In the genomic region with DNA sequence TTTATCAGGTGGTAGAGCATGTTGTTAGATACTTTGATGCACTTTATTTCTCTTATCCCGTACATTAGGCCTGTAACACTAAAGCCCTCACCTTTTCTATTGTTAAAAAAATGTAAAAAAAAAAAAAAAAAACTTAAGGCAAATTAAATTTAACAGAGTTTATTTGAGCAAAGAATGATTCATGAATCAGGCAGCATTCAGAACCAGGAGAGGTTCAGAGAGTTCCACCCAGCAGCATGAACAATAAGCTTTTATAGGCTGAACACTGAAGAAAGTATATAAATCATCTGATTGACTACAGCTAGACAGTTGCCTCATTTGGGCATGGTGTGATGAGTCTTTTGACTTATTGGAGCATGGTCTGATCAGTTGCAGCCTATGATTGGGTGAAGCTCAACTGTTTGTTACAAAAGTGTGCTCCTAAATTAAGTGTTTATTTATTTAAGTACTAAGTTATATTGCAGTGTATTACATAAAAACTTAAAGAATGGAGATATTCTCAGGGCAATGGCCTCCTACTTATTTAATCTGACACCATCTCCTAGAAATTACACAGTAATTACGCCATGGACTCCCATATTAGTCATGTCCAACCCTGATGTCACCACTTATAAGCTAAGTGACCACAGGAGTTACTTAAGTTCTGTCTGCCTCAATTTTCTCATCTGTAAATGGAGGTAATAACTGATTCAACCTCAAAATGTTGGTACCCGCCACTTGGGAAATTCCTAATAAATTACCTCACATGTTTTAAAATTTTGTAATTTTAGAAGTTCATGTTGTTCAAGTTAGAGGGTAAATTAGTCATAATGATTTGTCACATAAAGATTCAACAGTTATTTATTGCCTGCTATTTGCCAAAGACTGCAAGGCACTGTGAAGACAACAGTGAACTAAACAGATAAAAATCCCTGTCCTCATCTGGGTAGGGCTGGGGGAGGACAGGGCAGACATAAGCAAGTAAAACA, we compare ENCODE assay signal across 15 cellular contexts. TPM values are rescaled to one million over a fixed set of nuclear protein-coding genes. Genes with fewer than 3 reads are reported as not detected.
DNase-seq lines count a peak whose midpoint lies in the region; FAIRE-seq and TF ChIP-seq lines count a peak whose summit lies in the region.
"Had no signal": no experiment of that assay in that cellular context is flagged by ENCODE, and none has a peak within 500 bp of the region (broad histone marks: within the 10 kb centered on the region; RNA-seq: fewer than 3 reads in every experiment).

No MANE protein-coding gene starts in this region.

- FAIRE-seq in GM19239 (lab: Jason Lieb, UNC) = no peak

- no peak overlapping the region for H3K4me3 ChIP-seq in AG09309 (ENCODE audit: control insufficient read depth, low read depth, low read length)
- H3K4me3 ChIP-seq: BLaER1 treated with 17β-estradiol and CSF1 and Interleukin-3, amounts not matched to agents 10 nM and 100 nM had no signal

- TF ChIP-seq CTCF in AG09309 (IDR thresholded peaks at IDR 0.05; ENCODE audit: control insufficient read depth, insufficient read depth, low read depth, low read length, missing control alignments) = no peak

- no peaks in the 10 kb centered on the region for H3K36me3 Mint-ChIP-seq in activated T-helper 1 cell treated with anti-CD3 and anti-CD28 coated beads, Interleukin-12 subunit alpha, Interleukin-12 subunit beta, Interleukin-2, Interleukin-4 antibody, amounts not matched to agents 30 ng/mL and 10 ng/mL and 1 ng/mL, durations not matched to agents 14 hours and 24 hours and 36 hours (ENCODE audit: low read depth)

- intact Hi-C loops in activated T-helper 1 cell treated with anti-CD3 and anti-CD28 coated beads, Interleukin-12 subunit alpha, Interleukin-12 subunit beta, Interleukin-2, Interleukin-4 antibody, amounts not matched to agents 30 ng/mL and 10 ng/mL and 1 ng/mL, durations not matched to agents 14 hours and 24 hours and 36 hours (cut with micrococcal nuclease) = no loop called here

- peaks cover 27% of the 10 kb centered on the region for H3K27me3 Mint-ChIP-seq in activated T-helper 1 cell treated with anti-CD3 and anti-CD28 coated beads, Interleukin-12 subunit alpha, Interleukin-12 subunit beta, Interleukin-2, Interleukin-4 antibody, amounts not matched to agents 30 ng/mL and 10 ng/mL and 1 ng/mL, durations not matched to agents 14 hours and 24 hours and 36 hours (ENCODE audit: insufficient read depth)

- peak; percentile 99 for DNase-seq in AG09309 (ENCODE audit: low read depth)
- DNase-seq in HT1080 (ENCODE audit: low read depth) = peak; percentile 75
- peak; percentile 74 for DNase-seq in astrocyte of the hippocampus (ENCODE audit: low read depth, low spot score)
- DNase-seq in kidney glomerular epithelial cell (lab: John Stamatoyannopoulos, UW) = peak; percentile 84
- no peak for DNase-seq in GM19239 (ENCODE audit: insufficient read length, low spot score)
- DNase-seq in activated CD4-positive, alpha-beta T cell treated with anti-CD3 and anti-CD28 coated beads for 4 hours = no peak
- no peak for DNase-seq in DMS79 treated with DMSO at 0.1 percent for 48 hours (lab: John Stamatoyannopoulos, UW)
- DNase-seq in activated T-helper 1 cell treated with anti-CD3 and anti-CD28 coated beads, Interleukin-12 subunit alpha, Interleukin-12 subunit beta, Interleukin-2, Interleukin-4 antibody, amounts not matched to agents 30 ng/mL and 10 ng/mL and 1 ng/mL, durations not matched to agents 14 hours and 24 hours and 36 hours (ENCODE audit: low spot score) = no peak
- DNase-seq: activated CD8-positive, alpha-beta T cell treated with anti-CD3 and anti-CD28 coated beads for 36 hours; activated naive CD4-positive, alpha-beta T cell treated with anti-CD3 and anti-CD28 coated beads, Interleukin-2, amount 50 U/mL, for 16 hours; H7; NCI-H1048; right cardiac atrium; T-helper 1 cell had no signal

- no peaks in the 10 kb centered on the region for H3K9me3 Mint-ChIP-seq in activated T-helper 1 cell treated with anti-CD3 and anti-CD28 coated beads, Interleukin-12 subunit alpha, Interleukin-12 subunit beta, Interleukin-2, Interleukin-4 antibody, amounts not matched to agents 30 ng/mL and 10 ng/mL and 1 ng/mL, durations not matched to agents 14 hours and 24 hours and 36 hours
- H3K9me3 Mint-ChIP-seq: activated CD8-positive, alpha-beta T cell treated with anti-CD3 and anti-CD28 coated beads for 36 hours had no signal

- H3K27ac Mint-ChIP-seq in activated T-helper 1 cell treated with anti-CD3 and anti-CD28 coated beads, Interleukin-12 subunit alpha, Interleukin-12 subunit beta, Interleukin-2, Interleukin-4 antibody, amounts not matched to agents 30 ng/mL and 10 ng/mL and 1 ng/mL, durations not matched to agents 14 hours and 24 hours and 36 hours = no peak overlapping the region
- H3K27ac Mint-ChIP-seq: activated CD8-positive, alpha-beta T cell treated with anti-CD3 and anti-CD28 coated beads for 36 hours had no signal

- no peak overlapping the region for H3K4me3 Mint-ChIP-seq in activated T-helper 1 cell treated with anti-CD3 and anti-CD28 coated beads, Interleukin-12 subunit alpha, Interleukin-12 subunit beta, Interleukin-2, Interleukin-4 antibody, amounts not matched to agents 30 ng/mL and 10 ng/mL and 1 ng/mL, durations not matched to agents 14 hours and 24 hours and 36 hours
- H3K4me3 Mint-ChIP-seq: activated CD8-positive, alpha-beta T cell treated with anti-CD3 and anti-CD28 coated beads for 36 hours had no signal

- no peaks in the 10 kb centered on the region for H3K4me1 Mint-ChIP-seq in activated T-helper 1 cell treated with anti-CD3 and anti-CD28 coated beads, Interleukin-12 subunit alpha, Interleukin-12 subunit beta, Interleukin-2, Interleukin-4 antibody, amounts not matched to agents 30 ng/mL and 10 ng/mL and 1 ng/mL, durations not matched to agents 14 hours and 24 hours and 36 hours (ENCODE audit: low read depth)

RNA-seq across cellular contexts. Expression of gene ROS1, which starts 15.1 kb away (rescaled TPM):
- 0.06 TPM in 1 of 2 replicates, not detected in the other for total RNA-seq in HT1080 (2014; rRNA removed; shearing (Covaris generic))
- 0.01 and 0.03 TPM in 2 replicates for polyA plus RNA-seq in HT1080 (2015; cell fraction: cytosol; rRNA removed)
- polyA plus RNA-seq in HT1080 (2015; cell fraction: nucleus; rRNA removed) = 0.06 and 0.10 TPM in 2 replicates
- not detected in 2 replicates for total RNA-seq in activated T-helper 1 cell treated with anti-CD3 and anti-CD28 coated beads, Interleukin-12 subunit alpha, Interleukin-12 subunit beta, Interleukin-2, Interleukin-4 antibody, amounts not matched to agents 30 ng/mL and 10 ng/mL and 1 ng/mL, durations not matched to agents 14 hours and 24 hours and 36 hours
- total RNA-seq: activated CD8-positive, alpha-beta T cell treated with anti-CD3 and anti-CD28 coated beads for 36 hours; H7 had no signal

RNA-seq across cellular contexts. Expression of gene DCBLD1, which starts 41.6 kb away (rescaled TPM):
- 29.5 and 30.7 TPM in 2 replicates for total RNA-seq in HT1080 (2014; rRNA removed; shearing (Covaris generic))
- 20.3 and 25.8 TPM in 2 replicates for polyA plus RNA-seq in HT1080 (2015; cell fraction: cytosol; rRNA removed)
- 38.8 and 55.1 TPM in 2 replicates for polyA plus RNA-seq in HT1080 (2015; cell fraction: nucleus; rRNA removed)
- 3.9 and 4.5 TPM in 2 replicates for total RNA-seq in activated T-helper 1 cell treated with anti-CD3 and anti-CD28 coated beads, Interleukin-12 subunit alpha, Interleukin-12 subunit beta, Interleukin-2, Interleukin-4 antibody, amounts not matched to agents 30 ng/mL and 10 ng/mL and 1 ng/mL, durations not matched to agents 14 hours and 24 hours and 36 hours

Comparison
In these comparisons a context has a peak if more than half of its experiments do, and no peak if none do; other contexts are left out.
1. DNase-seq: peak in AG09309 (single experiment), HT1080 (single experiment), astrocyte of the hippocampus (single experiment) and kidney glomerular epithelial cell (single experiment); none in GM19239 (single experiment), activated CD4-positive, alpha-beta T cell treated with anti-CD3 and anti-CD28 coated beads for 4 hours (0 of 2), DMS79 treated with DMSO at 0.1 percent for 48 hours (single experiment) and activated T-helper 1 cell treated with anti-CD3 and anti-CD28 coated beads, Interleukin-12 subunit alpha, Interleukin-12 subunit beta, Interleukin-2, Interleukin-4 antibody, amounts not matched to agents 30 ng/mL and 10 ng/mL and 1 ng/mL, durations not matched to agents 14 hours and 24 hours and 36 hours (single experiment).